In genomic region chr2:27885246-27885645, GRCh38 we compare ENCODE assay signal across 20 cellular contexts. TPM values are rescaled to one million over a fixed set of nuclear protein-coding genes. Genes with fewer than 3 reads are reported as not detected.
A peak's percentile ranks its signal among the peaks of the same experiment; 100 is the strongest.
DNase-seq lines count a peak whose midpoint lies in the region; ATAC-seq and TF ChIP-seq lines count a peak whose summit lies in the region.
"Had no signal": no experiment of that assay in that cellular context is flagged by ENCODE, and none has a peak within 500 bp of the region (broad histone marks: within the 10 kb centered on the region; RNA-seq: fewer than 3 reads in every experiment).

No MANE protein-coding gene starts in this region.

- peak overlapping the region; percentile 72; the same call in 1 of the 2 replicates for H4K5ac ChIP-seq in IMR-90 (ENCODE audit: low read depth, low read length)

- H2BK20ac ChIP-seq in IMR-90 (ENCODE audit: low read depth, low read length): peak overlapping the region; percentile 68; the same call in 1 of the 2 replicates

- H2BK120ac ChIP-seq in IMR-90 (ENCODE audit: low read depth, low read length): peak overlapping the region; percentile 29; the same call in 1 of the 2 replicates

- no TSS peak for BruUV-seq in IMR-90 (replicated peaks; lab: Mats Ljungman, UMichigan)

- WGBS in IMR-90 (ENCODE audit: extremely low coverage in 2 of 2, insufficient read length in 1 of 2), 2 experiments: 90% methylated on average over 1 of the region's 1 CpG; no CpG with 5 or more reads in 1 of the 2 experiments

- peak overlapping the region; percentile 87; the same call in 1 of the 2 replicates for H3K18ac ChIP-seq in IMR-90 (ENCODE audit: low read depth, low read length)

- H3K56ac ChIP-seq in IMR-90 (ENCODE audit: extremely low read depth, insufficient read depth, low read length): no peak overlapping the region

- H3K23ac ChIP-seq in IMR-90 (ENCODE audit: low read depth, low read length): peak overlapping the region; percentile 24; the same call in 1 of the 2 replicates

- H2AK9ac ChIP-seq in IMR-90 (replicated peaks; ENCODE audit: low read depth, low read length, poor library complexity): no peak overlapping the region

- TF ChIP-seq POLR2A in IMR-90 (IDR thresholded peaks at IDR 0.05; ENCODE audit: low read depth, low read length): no peak

- H2BK5ac ChIP-seq in IMR-90 (ENCODE audit: low read depth, low read length, poor library complexity, severe bottlenecking): peak overlapping the region; percentile 95

- H3K79me1 ChIP-seq in IMR-90 (ENCODE audit: low read depth in 1 of 2, low read length in 2 of 2): peaks cover 7 to 10% of the 10 kb centered on the region in 2 experiments

- no peak overlapping the region for H3K27ac Mint-ChIP-seq in activated naive CD4-positive, alpha-beta T cell treated with anti-CD3 and anti-CD28 coated beads, Interleukin-2, amount 10 ng/mL, durations not matched to agents 7 days and 5 days
- H3K27ac Mint-ChIP-seq: activated CD8-positive, alpha-beta T cell treated with anti-CD3 and anti-CD28 coated beads, Interleukin-2, amount 10 ng/mL, durations not matched to agents 7 days and 5 days; activated naive CD4-positive, alpha-beta T cell treated with anti-CD3 and anti-CD28 coated beads, Interleukin-2, amount 50 U/mL, for 24 hours; dendritic cell treated with granulocyte-macrophage colony-stimulating factor and Interleukin-4, amounts not matched to agents 40 ng/mL and 50 ng/mL, for 4 days; H9; stimulated activated memory B cell treated with anti-CD40 and anti-IgM and Interleukin-4, amounts not matched to agents 10 μg/mL and 1 μg/mL and 100 μg/mL, for 72 hours had no signal

- H3K4me3 Mint-ChIP-seq in activated naive CD4-positive, alpha-beta T cell treated with anti-CD3 and anti-CD28 coated beads, Interleukin-2, amount 10 ng/mL, durations not matched to agents 7 days and 5 days: no peak overlapping the region
- H3K4me3 Mint-ChIP-seq: activated CD8-positive, alpha-beta T cell treated with anti-CD3 and anti-CD28 coated beads, Interleukin-2, amount 10 ng/mL, durations not matched to agents 7 days and 5 days; activated naive CD4-positive, alpha-beta T cell treated with anti-CD3 and anti-CD28 coated beads, Interleukin-2, amount 50 U/mL, for 24 hours; activated T-cell treated with anti-CD3 and anti-CD28 coated beads, Interleukin-2, amount 50 U/mL, for 4 hours; dendritic cell treated with granulocyte-macrophage colony-stimulating factor and Interleukin-4, amounts not matched to agents 40 ng/mL and 50 ng/mL, for 4 days; H9; stimulated activated memory B cell treated with anti-CD40 and anti-IgM and Interleukin-4, amounts not matched to agents 10 μg/mL and 1 μg/mL and 100 μg/mL, for 72 hours had no signal

- H4K91ac ChIP-seq in IMR-90 (ENCODE audit: insufficient read depth, low read depth, low read length): no peak overlapping the region

- H3K4me1 ChIP-seq in IMR-90 (ENCODE audit: control insufficient read depth, insufficient read depth, low read length): peaks cover 6% of the 10 kb centered on the region; the same call in 1 of the 2 replicates

- peak overlapping the region; percentile 40; the same call in 1 of the 2 replicates for H3K4ac ChIP-seq in IMR-90 (ENCODE audit: low read depth, low read length)

- H3K9me3 Mint-ChIP-seq in activated naive CD4-positive, alpha-beta T cell treated with anti-CD3 and anti-CD28 coated beads, Interleukin-2, amount 10 ng/mL, durations not matched to agents 7 days and 5 days: peaks cover 3% of the 10 kb centered on the region
- H3K9me3 Mint-ChIP-seq: activated naive CD4-positive, alpha-beta T cell treated with anti-CD3 and anti-CD28 coated beads, Interleukin-2, amount 50 U/mL, for 24 hours had no signal

- no peaks in the 10 kb centered on the region for H3K36me3 Mint-ChIP-seq in activated naive CD4-positive, alpha-beta T cell treated with anti-CD3 and anti-CD28 coated beads, Interleukin-2, amount 10 ng/mL, durations not matched to agents 7 days and 5 days

- H3K9me1 ChIP-seq in IMR-90 (ENCODE audit: insufficient read depth, low read length): no peaks in the 10 kb centered on the region

- H2AK5ac ChIP-seq in IMR-90 (ENCODE audit: low read depth, low read length): 0 out of 2 replicates have a peak overlapping the region, but pooled peaks have one; percentile 39

- DNase-seq in AG20443 (ENCODE audit: low spot score) (peak; percentile 10), IMR-90 (peak; percentile 48), cardiac fibroblast (ENCODE audit: low read depth in 2 of 2) (peak; percentile 7 to 56), kidney tubule cell (ENCODE audit: low spot score) (peak; percentile 62), coronary artery (ENCODE audit: low spot score) (no peak), H4 (ENCODE audit: low spot score) (no peak)
- no peak for DNase-seq in activated naive CD4-positive, alpha-beta T cell treated with anti-CD3 and anti-CD28 coated beads, Interleukin-2, amount 10 ng/mL, durations not matched to agents 7 days and 5 days
- no peak for DNase-seq in stimulated activated CD4-positive, alpha-beta T cell treated with anti-CD3 and anti-CD28 coated beads, Interleukin-2, amount 100 ng/mL, for 24 hours
- DNase-seq: activated CD4-positive, CD25-positive, alpha-beta regulatory T cell; activated CD8-positive, alpha-beta T cell treated with anti-CD3 and anti-CD28 coated beads, Interleukin-2, amount 10 ng/mL, durations not matched to agents 7 days and 5 days; activated T-cell treated with anti-CD3 and anti-CD28 coated beads, Interleukin-2, amount 50 U/mL, for 4 hours; H9; left ventricle myocardium inferior; NCI-H1436; tibial artery had no signal

- no peaks in the 10 kb centered on the region for H3K27me3 ChIP-seq in IMR-90 (ENCODE audit: control insufficient read depth, insufficient read depth, low read length)
- H3K27me3 ChIP-seq: right atrium auricular region, SJSA1, tibial artery had no signal

- no peaks in the 10 kb centered on the region for H4K20me1 ChIP-seq in IMR-90 (ENCODE audit: insufficient read depth, low read length)

- ATAC-seq in IMR-90 (ENCODE audit: low read depth): no peak
- ATAC-seq: activated CD8-positive, alpha-beta T cell treated with anti-CD3 and anti-CD28 coated beads, Interleukin-2, amount 10 ng/mL, durations not matched to agents 7 days and 5 days; activated T-cell treated with anti-CD3 and anti-CD28 coated beads, Interleukin-2, amount 50 U/mL, for 4 hours; stimulated activated memory B cell treated with anti-CD40 and anti-IgM and Interleukin-4, amounts not matched to agents 10 μg/mL and 1 μg/mL and 100 μg/mL, for 72 hours had no signal

- H3K9ac ChIP-seq in IMR-90 (ENCODE audit: low read depth, low read length): no peak overlapping the region

- H3K36me3 ChIP-seq in IMR-90 (ENCODE audit: control insufficient read depth, insufficient read depth, low read length): no peaks in the 10 kb centered on the region
- H3K36me3 ChIP-seq: left ventricle myocardium inferior, right atrium auricular region, tibial artery had no signal

- peak overlapping the region; percentile 54 for H3K14ac ChIP-seq in IMR-90 (replicated peaks; ENCODE audit: low read depth, low read length)

- H3K4me3 ChIP-seq in IMR-90 (ENCODE audit: insufficient read depth, low read depth, low read length): no peak overlapping the region
- H3K4me3 ChIP-seq in cardiac fibroblast (replicated peaks in 1 of 2; ENCODE audit: low read depth in 2 of 2, low read length in 2 of 2): no peak overlapping the region
- H3K4me3 ChIP-seq in coronary artery: no peak overlapping the region
- H3K4me3 ChIP-seq: left ventricle myocardium inferior, right atrium auricular region, SJSA1, tibial artery had no signal

- H3K27me3 Mint-ChIP-seq in activated naive CD4-positive, alpha-beta T cell treated with anti-CD3 and anti-CD28 coated beads, Interleukin-2, amount 10 ng/mL, durations not matched to agents 7 days and 5 days: peaks cover 2% of the 10 kb centered on the region
- H3K27me3 Mint-ChIP-seq: activated naive CD4-positive, alpha-beta T cell treated with anti-CD3 and anti-CD28 coated beads, Interleukin-2, amount 50 U/mL, for 24 hours; dendritic cell treated with granulocyte-macrophage colony-stimulating factor and Interleukin-4, amounts not matched to agents 40 ng/mL and 50 ng/mL, for 4 days; stimulated activated memory B cell treated with anti-CD40 and anti-IgM and Interleukin-4, amounts not matched to agents 10 μg/mL and 1 μg/mL and 100 μg/mL, for 72 hours had no signal

- peaks cover 18% of the 10 kb centered on the region for H3K4me1 Mint-ChIP-seq in activated naive CD4-positive, alpha-beta T cell treated with anti-CD3 and anti-CD28 coated beads, Interleukin-2, amount 10 ng/mL, durations not matched to agents 7 days and 5 days

- no peak overlapping the region for H2AFZ ChIP-seq in IMR-90 (replicated peaks; ENCODE audit: low read length, poor library complexity)

- in situ Hi-C loops in IMR-90 (cut with MboI; ENCODE audit: low sequenced_read_pairs): no loop called here

- dilution Hi-C loops in IMR-90 (cut with HindIII; ENCODE audit: low sequenced_read_pairs, unreplicated experiment): no loop called here

- TF ChIP-seq RAD21 in IMR-90 (IDR thresholded peaks at IDR 0.05; ENCODE audit: low read length): no peak

- H3K27ac ChIP-seq in IMR-90 (ENCODE audit: insufficient read depth, low read length): no peak overlapping the region
- no peak overlapping the region for H3K27ac ChIP-seq in coronary artery
- H3K27ac ChIP-seq: left ventricle myocardium inferior, right atrium auricular region, SJSA1 had no signal

- H4K8ac ChIP-seq in IMR-90 (ENCODE audit: low read depth in 2 of 2, low read length in 2 of 2): peak overlapping the region; percentile 4 to 59; a peak in 3 of 4 replicates

- H3K9me3 ChIP-seq in IMR-90 (ENCODE audit: control insufficient read depth, insufficient read depth, low read length): no peaks in the 10 kb centered on the region
- H3K9me3 ChIP-seq: left ventricle myocardium inferior, right atrium auricular region, tibial artery had no signal

- POLR2A ChIA-PET in IMR-90 (lab: Charles Lee; ENCODE audit: unreplicated experiment): no interaction called here

- no peak overlapping the region; the same call in 1 of the 3 replicates for H2BK15ac ChIP-seq in IMR-90 (ENCODE audit: low read depth, low read length)

- H3K4me2 ChIP-seq in IMR-90 (ENCODE audit: low read depth, low read length): peak overlapping the region; percentile 47; the same call in 1 of the 2 replicates

- TF ChIP-seq CTCF in IMR-90 (conservative IDR thresholded peaks at IDR 0.05; ENCODE audit: low read depth, low read length) (no peak), cardiac fibroblast (IDR thresholded peaks at IDR 0.05; ENCODE audit: low read depth, low read length) (no peak), coronary artery (IDR thresholded peaks at IDR 0.05) (no peak)

- intact Hi-C loops in IMR-90 (cut with micrococcal nuclease): loop anchor here (5.0 kb wide), 2 partner anchors 88 to 123 kb away; no protein-coding TSS in a partner anchor

- CTCF ChIA-PET in IMR-90 (lab: Yijun Ruan, JAX): no interaction called here
- CTCF ChIA-PET in activated naive CD4-positive, alpha-beta T cell treated with anti-CD3 and anti-CD28 coated beads, Interleukin-2, amount 10 ng/mL, durations not matched to agents 7 days and 5 days (lab: Charles Lee): no interaction called here

RNA-seq across cellular contexts. Expression of gene RBKS, which starts 4.9 kb away (rescaled TPM):
- 0.83 and 1.1 TPM in 2 replicates for total RNA-seq in IMR-90 (2012; rRNA removed)
- polyA plus RNA-seq in IMR-90 (2012; rRNA removed): 1.1 and 1.4 TPM in 2 replicates
- polyA plus RNA-seq in IMR-90 (2012; cell fraction: cytosol; rRNA removed): 0.97 and 1.7 TPM in 2 replicates
- polyA plus RNA-seq in IMR-90 (2012; cell fraction: nucleus; rRNA removed; ENCODE audit: low replicate concordance): 1.2 and 1.8 TPM in 2 replicates
- 0.23 and 3.6 TPM in 2 replicates for total RNA-seq in H4 (2014; rRNA removed; shearing (Covaris generic))

RNA-seq across cellular contexts. Expression of gene BABAM2, which starts 5.3 kb away (rescaled TPM):
- total RNA-seq in IMR-90 (2012; rRNA removed): 16.7 and 23.1 TPM in 2 replicates
- 20.3 and 20.9 TPM in 2 replicates for polyA plus RNA-seq in IMR-90 (2012; rRNA removed)
- polyA plus RNA-seq in IMR-90 (2012; cell fraction: cytosol; rRNA removed): 11.4 TPM in 2 replicates
- polyA plus RNA-seq in IMR-90 (2012; cell fraction: nucleus; rRNA removed; ENCODE audit: low replicate concordance): 4.4 and 16.0 TPM in 2 replicates
- 11.7 and 20.7 TPM in 2 replicates for total RNA-seq in H4 (2014; rRNA removed; shearing (Covaris generic))

Comparison
In these comparisons a context has a peak if more than half of its experiments do, and no peak if none do; other contexts are left out.
1. DNase-seq: peak in AG20443 (single experiment), IMR-90 (single experiment), cardiac fibroblast (2 of 2) and kidney tubule cell (single experiment); none in coronary artery (single experiment), activated naive CD4-positive, alpha-beta T cell treated with anti-CD3 and anti-CD28 coated beads, Interleukin-2, amount 10 ng/mL, durations not matched to agents 7 days and 5 days (single experiment), stimulated activated CD4-positive, alpha-beta T cell treated with anti-CD3 and anti-CD28 coated beads, Interleukin-2, amount 100 ng/mL, for 24 hours (0 of 2) and H4 (single experiment).